In genomic region chr13:112859128-112859816, GRCh38 we compare ENCODE assay signal across 23 cellular contexts.
DNase-seq lines count a peak whose midpoint lies in the region; ATAC-seq and TF ChIP-seq lines count a peak whose summit lies in the region.
"Had no signal": no experiment of that assay in that cellular context is flagged by ENCODE, and none has a peak within 500 bp of the region (broad histone marks: within the 10 kb centered on the region; RNA-seq: fewer than 3 reads in every experiment).

No MANE protein-coding gene starts in this region.

- no peak overlapping the region for H3K27ac ChIP-seq in right cardiac atrium (ENCODE audit: low read length)
- peak overlapping the region; percentile 54 for H3K27ac ChIP-seq in parathyroid adenoma
- H3K27ac ChIP-seq: HL-60, ovary, SK-N-MC, transverse colon, VCaP had no signal

- H3K9me3 ChIP-seq in right cardiac atrium (ENCODE audit: control insufficient read depth, low read length) (no peaks in the 10 kb centered on the region), parathyroid adenoma (ENCODE audit: control insufficient read depth, low read length) (no peaks in the 10 kb centered on the region)
- H3K9me3 ChIP-seq: ovary, transverse colon had no signal

- ATAC-seq in right cardiac atrium: peak; percentile 36 to 51
- ATAC-seq in left ventricle myocardium superior: no peak
- no peak for ATAC-seq in HG03378 (IDR thresholded peaks at IDR 0.05; ENCODE audit: unreplicated experiment)
- ATAC-seq: activated CD8-positive, alpha-beta memory T cell treated with anti-CD3 and anti-CD28 coated beads, Interleukin-2, amount 10 ng/mL, durations not matched to agents 7 days and 5 days had no signal

- H3K4me1 Mint-ChIP-seq in glutamatergic neuron (ENCODE audit: low read depth, unreplicated experiment) (peaks cover 19% of the 10 kb centered on the region), progenitor cell of endocrine pancreas (ENCODE audit: low read depth) (no peaks in the 10 kb centered on the region)
- H3K4me1 Mint-ChIP-seq: activated CD8-positive, alpha-beta memory T cell treated with anti-CD3 and anti-CD28 coated beads, Interleukin-2, amount 10 ng/mL, durations not matched to agents 7 days and 5 days; H9 had no signal

- no peaks in the 10 kb centered on the region for H3K79me2 ChIP-seq in parathyroid adenoma

- intact Hi-C loops in right cardiac atrium (cut with DNase I) (no loop called here), left ventricle myocardium superior (cut with micrococcal nuclease) (no loop called here)

- H3K27me3 Mint-ChIP-seq in glutamatergic neuron (ENCODE audit: unreplicated experiment) (no peaks in the 10 kb centered on the region), progenitor cell of endocrine pancreas (no peaks in the 10 kb centered on the region)
- H3K27me3 Mint-ChIP-seq: activated CD8-positive, alpha-beta memory T cell treated with anti-CD3 and anti-CD28 coated beads, Interleukin-2, amount 10 ng/mL, durations not matched to agents 7 days and 5 days; stimulated activated naive CD8-positive, alpha-beta T cell treated with anti-CD3 and anti-CD28 coated beads, Interleukin-15, Interleukin-2, amounts not matched to agents 100 ng/mL and 50 ng/mL, for 24 hours had no signal

- WGBS in right cardiac atrium: 87% methylated on average over 22 of the region's 22 CpGs

- H3K4me3 Mint-ChIP-seq in glutamatergic neuron (ENCODE audit: unreplicated experiment): no peak overlapping the region
- no peak overlapping the region for H3K4me3 Mint-ChIP-seq in progenitor cell of endocrine pancreas (ENCODE audit: low read depth)
- H3K4me3 Mint-ChIP-seq: activated CD8-positive, alpha-beta memory T cell treated with anti-CD3 and anti-CD28 coated beads, Interleukin-2, amount 10 ng/mL, durations not matched to agents 7 days and 5 days; H9; stimulated activated naive CD8-positive, alpha-beta T cell treated with anti-CD3 and anti-CD28 coated beads, Interleukin-15, Interleukin-2, amounts not matched to agents 100 ng/mL and 50 ng/mL, for 24 hours had no signal

- H3K9me3 Mint-ChIP-seq in glutamatergic neuron (ENCODE audit: unreplicated experiment): peaks cover 2% of the 10 kb centered on the region
- no peaks in the 10 kb centered on the region for H3K9me3 Mint-ChIP-seq in progenitor cell of endocrine pancreas (ENCODE audit: low read depth)
- H3K9me3 Mint-ChIP-seq: H9; stimulated activated naive CD8-positive, alpha-beta T cell treated with anti-CD3 and anti-CD28 coated beads, Interleukin-15, Interleukin-2, amounts not matched to agents 100 ng/mL and 50 ng/mL, for 24 hours had no signal

- no peak for TF ChIP-seq CTCF in glutamatergic neuron (IDR thresholded peaks at IDR 0.05; ENCODE audit: partially characterized antibody, unreplicated experiment)
- TF ChIP-seq CTCF in parathyroid adenoma (IDR thresholded peaks at IDR 0.05): no peak
- TF ChIP-seq CTCF in progenitor cell of endocrine pancreas (IDR thresholded peaks at IDR 0.05; ENCODE audit: unreplicated experiment): no peak

- no peaks in the 10 kb centered on the region for H3K27me3 ChIP-seq in right cardiac atrium (ENCODE audit: control insufficient read depth, insufficient read depth)
- no peaks in the 10 kb centered on the region for H3K27me3 ChIP-seq in parathyroid adenoma (ENCODE audit: control insufficient read depth, insufficient read depth, low read length)
- H3K27me3 ChIP-seq: ovary, transverse colon had no signal

- no peaks in the 10 kb centered on the region for H3K4me1 ChIP-seq in right cardiac atrium (ENCODE audit: control insufficient read depth, insufficient read depth, low read length)
- H3K4me1 ChIP-seq in parathyroid adenoma: peaks cover 11% of the 10 kb centered on the region
- H3K4me1 ChIP-seq: transverse colon had no signal

- H3K36me3 ChIP-seq in parathyroid adenoma (ENCODE audit: control insufficient read depth, insufficient read depth, low read length): no peaks in the 10 kb centered on the region
- H3K36me3 ChIP-seq: ovary had no signal

- DNase-seq in right cardiac atrium (no peak), left ventricle myocardium superior (no peak), glutamatergic neuron (peak; percentile 7), progenitor cell of endocrine pancreas (ENCODE audit: low spot score, unreplicated experiment) (no peak), RPMI8226 (no peak)
- no peak for DNase-seq in activated CD8-positive, alpha-beta memory T cell treated with anti-CD3 and anti-CD28 coated beads, Interleukin-2, amount 50 U/mL, for 4 hours
- DNase-seq: activated CD4-positive, alpha-beta T cell treated with anti-CD3 and anti-CD28 coated beads for 48 hours; activated CD8-positive, alpha-beta memory T cell treated with anti-CD3 and anti-CD28 coated beads, Interleukin-2, amount 10 ng/mL, durations not matched to agents 7 days and 5 days; activated naive CD4-positive, alpha-beta T cell treated with anti-CD3 and anti-CD28 coated beads, Interleukin-2, amount 50 U/mL, for 16 hours; central memory CD4-positive, alpha-beta T cell; COR-L47; DND-41; H9; NCI-H1694; ovary; T-helper 2 cell; transverse colon had no signal

- H2AFZ ChIP-seq in parathyroid adenoma: peak overlapping the region; percentile 5

- H3K4me2 ChIP-seq in parathyroid adenoma (ENCODE audit: low read length): peak overlapping the region; percentile 10

- no peak overlapping the region for H3K4me3 ChIP-seq in right cardiac atrium (ENCODE audit: low read length)
- no peak overlapping the region for H3K4me3 ChIP-seq in parathyroid adenoma (ENCODE audit: low read depth, low read length)
- H3K4me3 ChIP-seq: ovary, SK-N-MC, transverse colon had no signal

- H3K27ac Mint-ChIP-seq in glutamatergic neuron (ENCODE audit: unreplicated experiment): peak overlapping the region; percentile 36
- no peak overlapping the region for H3K27ac Mint-ChIP-seq in progenitor cell of endocrine pancreas
- H3K27ac Mint-ChIP-seq: activated CD8-positive, alpha-beta memory T cell treated with anti-CD3 and anti-CD28 coated beads, Interleukin-2, amount 10 ng/mL, durations not matched to agents 7 days and 5 days; stimulated activated naive CD8-positive, alpha-beta T cell treated with anti-CD3 and anti-CD28 coated beads, Interleukin-15, Interleukin-2, amounts not matched to agents 100 ng/mL and 50 ng/mL, for 24 hours had no signal

- H3K9ac ChIP-seq in parathyroid adenoma: no peak overlapping the region

- peaks cover 9% of the 10 kb centered on the region for H3K36me3 Mint-ChIP-seq in glutamatergic neuron (ENCODE audit: unreplicated experiment)
- peaks cover 20% of the 10 kb centered on the region for H3K36me3 Mint-ChIP-seq in progenitor cell of endocrine pancreas (ENCODE audit: insufficient read depth)

Comparison
In these comparisons a context has a peak if more than half of its experiments do, and no peak if none do; other contexts are left out.
1. ATAC-seq: peak in right cardiac atrium (2 of 2); none in left ventricle myocardium superior (single experiment) and HG03378 (single experiment).